Comparison of ENCODE assay signal across 13 cellular contexts in the genomic region with DNA sequence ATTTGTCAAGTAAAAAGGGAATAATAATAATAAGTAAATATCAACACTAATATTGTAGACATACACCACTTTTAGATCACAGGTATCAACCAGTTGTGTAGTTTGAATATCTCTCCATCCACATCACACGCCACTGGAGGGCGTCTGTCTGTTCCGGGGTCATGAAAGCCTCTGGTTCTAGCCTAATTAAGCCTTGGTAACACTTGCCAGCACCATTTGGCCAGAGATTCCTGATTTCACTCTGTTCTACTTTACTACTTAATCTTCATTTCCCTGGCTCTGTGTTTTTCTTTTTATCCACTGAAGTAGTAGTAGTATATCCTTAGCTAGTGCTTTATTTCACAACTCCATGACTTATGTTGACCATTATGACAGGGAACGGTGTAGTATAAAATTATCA.
A peak's percentile ranks its signal among the peaks of the same experiment; 100 is the strongest.
DNase-seq lines count a peak whose midpoint lies in the region; ATAC-seq and TF ChIP-seq lines count a peak whose summit lies in the region.
"Had no signal": no experiment of that assay in that cellular context is flagged by ENCODE, and none has a peak within 500 bp of the region (broad histone marks: within the 10 kb centered on the region; RNA-seq: fewer than 3 reads in every experiment).

No MANE protein-coding gene starts in this region.

- no peak for ATAC-seq in GM19035 (IDR thresholded peaks at IDR 0.05; ENCODE audit: unreplicated experiment)

- H2AFZ ChIP-seq in OCI-LY1 (ENCODE audit: low read length): no peak overlapping the region

- H3K27ac ChIP-seq in 22Rv1: no peak overlapping the region
- no peak overlapping the region for H3K27ac ChIP-seq in DOHH2 (ENCODE audit: low read depth, low read length)
- no peak overlapping the region for H3K27ac ChIP-seq in OCI-LY1 (ENCODE audit: low read depth, low read length, poor library complexity, severe bottlenecking)
- no peak overlapping the region for H3K27ac ChIP-seq in iPS DF 6.9 (ENCODE audit: low read length)

- H3K27me3 ChIP-seq in DOHH2 (ENCODE audit: control insufficient read depth, low read length) (no peaks in the 10 kb centered on the region), OCI-LY1 (ENCODE audit: insufficient read depth, low read length) (no peaks in the 10 kb centered on the region), iPS DF 6.9 (ENCODE audit: control insufficient read depth, insufficient read depth, low read length) (no peaks in the 10 kb centered on the region)

- H3K4me2 ChIP-seq in DOHH2 (ENCODE audit: low read length) (no peak overlapping the region), OCI-LY1 (ENCODE audit: low read length) (no peak overlapping the region)

- H3K79me2 ChIP-seq in DOHH2 (ENCODE audit: control insufficient read depth, low read length) (no peaks in the 10 kb centered on the region), OCI-LY1 (ENCODE audit: insufficient read depth, low read length) (no peaks in the 10 kb centered on the region)

- no peak overlapping the region for H3K4me3 ChIP-seq in DOHH2 (ENCODE audit: low read length)
- no peak overlapping the region for H3K4me3 ChIP-seq in OCI-LY1 (ENCODE audit: low read depth, low read length, poor library complexity, severe bottlenecking)
- H3K4me3 ChIP-seq in iPS DF 6.9 (ENCODE audit: low read length): no peak overlapping the region

- no peak overlapping the region for H3K9ac ChIP-seq in OCI-LY1 (ENCODE audit: low read length)

- H3K9me2 ChIP-seq in DOHH2 (replicated peaks; ENCODE audit: control insufficient read depth, low read length) (no peaks in the 10 kb centered on the region), OCI-LY1 (ENCODE audit: low read depth, low read length) (no peaks in the 10 kb centered on the region)

- no peaks in the 10 kb centered on the region for H3K4me1 ChIP-seq in DOHH2 (ENCODE audit: control insufficient read depth, low read length)
- H3K4me1 ChIP-seq in OCI-LY1 (ENCODE audit: insufficient read depth, low read length, severe bottlenecking): peaks cover 20% of the 10 kb centered on the region
- H3K4me1 ChIP-seq in iPS DF 6.9 (ENCODE audit: control insufficient read depth, insufficient read depth, low read length): no peaks in the 10 kb centered on the region

- no peaks in the 10 kb centered on the region for H3K36me3 ChIP-seq in DOHH2 (ENCODE audit: control insufficient read depth, low read length)
- peaks cover 4% of the 10 kb centered on the region; the same call in 1 of the 2 replicates for H3K36me3 ChIP-seq in OCI-LY1 (ENCODE audit: insufficient read depth, low read length)
- H3K36me3 ChIP-seq in iPS DF 6.9 (ENCODE audit: control insufficient read depth, insufficient read depth, low read length): no peaks in the 10 kb centered on the region

- H4K20me1 ChIP-seq in DOHH2 (ENCODE audit: control insufficient read depth, insufficient read depth, low read depth, low read length) (no peaks in the 10 kb centered on the region), OCI-LY1 (ENCODE audit: insufficient read depth, low read length) (no peaks in the 10 kb centered on the region)

- H3F3A ChIP-seq in DOHH2 (ENCODE audit: control insufficient read depth, insufficient read depth) (no peaks in the 10 kb centered on the region), OCI-LY1 (ENCODE audit: insufficient read depth, low read length) (no peaks in the 10 kb centered on the region)

- whole genome bisulfite sequencing in iPS DF 6.9 (ENCODE audit: insufficient coverage, insufficient read length): no CpG with 5 or more reads among the region's 4 CpGs

- TF ChIP-seq CTCF in 22Rv1 (IDR thresholded peaks at IDR 0.05): peak; percentile 71
- TF ChIP-seq CTCF in DOHH2 (IDR thresholded peaks at IDR 0.05; ENCODE audit: low read depth, low read length, poor library complexity, severe bottlenecking): peak; percentile 45
- TF ChIP-seq CTCF in OCI-LY1 (IDR thresholded peaks at IDR 0.05; ENCODE audit: low read length): peak; percentile 66

- H3K9me3 ChIP-seq in DOHH2 (ENCODE audit: control insufficient read depth, insufficient read depth, low read length): peaks cover 4% of the 10 kb centered on the region; the same call in 1 of the 2 replicates
- H3K9me3 ChIP-seq in OCI-LY1 (ENCODE audit: low read length): peaks cover 6% of the 10 kb centered on the region
- H3K9me3 ChIP-seq in iPS DF 6.9 (ENCODE audit: control insufficient read depth, insufficient read depth, low read length): no peaks in the 10 kb centered on the region

- DNase-seq in iPS DF 6.9 (ENCODE audit: low read depth, low spot score): peak; percentile 45
- DNase-seq in effector CD4-positive, alpha-beta T cell: no peak
- DNase-seq in DMS79 (lab: John Stamatoyannopoulos, UW): no peak
- DNase-seq in COLO829 (ENCODE audit: low spot score): no peak
- DNase-seq: activated CD4-positive, alpha-beta T cell treated with anti-CD3 and anti-CD28 coated beads, Interleukin-2, amount 50 U/mL, for 48 hours; activated T-cell treated with anti-CD3 and anti-CD28 coated beads, Interleukin-2, amount 50 U/mL, for 24 hours; cortex of kidney; NCI-H1048; stimulated activated CD4-positive, alpha-beta T cell treated with anti-CD3 and anti-CD28 coated beads, Interleukin-2, amount 100 ng/mL, for 48 hours had no signal
